14 cellular contexts compared by ENCODE assay signal in the genomic region with DNA sequence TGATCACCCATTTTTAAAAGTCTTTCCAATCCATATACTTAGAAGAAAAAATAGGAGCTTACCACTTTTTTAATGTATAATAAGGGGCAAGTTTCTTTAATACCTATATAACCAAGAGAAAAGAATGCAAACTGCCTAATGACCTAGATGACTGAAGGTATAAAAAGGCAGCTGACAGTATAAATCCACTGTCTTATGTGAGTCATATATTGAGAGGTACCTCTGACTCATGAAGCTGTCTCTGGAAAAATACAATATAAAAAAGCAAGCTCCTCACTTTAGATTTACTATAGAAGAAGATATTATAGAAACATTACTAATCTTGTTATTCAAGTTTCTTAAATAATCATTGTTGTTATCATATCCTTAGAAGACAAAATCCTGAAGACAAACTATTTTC.
DNase-seq lines count a peak whose midpoint lies in the region; ATAC-seq and TF ChIP-seq lines count a peak whose summit lies in the region.
"Had no signal": no experiment of that assay in that cellular context is flagged by ENCODE, and none has a peak within 500 bp of the region (broad histone marks: within the 10 kb centered on the region; RNA-seq: fewer than 3 reads in every experiment).

No MANE protein-coding gene starts in this region.

- H3K9me3 Mint-ChIP-seq in activated T-cell treated with anti-CD3 and anti-CD28 coated beads, Interleukin-2, amount 50 U/mL, for 72 hours: peaks cover 11 to 18% of the 10 kb centered on the region in 2 donors
- peaks cover 16 to 26% of the 10 kb centered on the region in 2 donors for H3K9me3 Mint-ChIP-seq in stimulated activated naive CD8-positive, alpha-beta T cell treated with anti-CD3 and anti-CD28 coated beads, Interleukin-15, amount 100 ng/mL, for 72 hours

- H3K9me3 ChIP-seq in T-helper 17 cell (ENCODE audit: control insufficient read depth, low read length, poor library complexity, severe bottlenecking): no peaks in the 10 kb centered on the region
- H3K9me3 ChIP-seq: suprapubic skin had no signal

- peaks cover 12 to 23% of the 10 kb centered on the region in 2 donors for H3K36me3 Mint-ChIP-seq in activated T-cell treated with anti-CD3 and anti-CD28 coated beads, Interleukin-2, amount 50 U/mL, for 72 hours (ENCODE audit: insufficient read depth in 2 of 2)
- H3K36me3 Mint-ChIP-seq in T-helper 17 cell (ENCODE audit: low read depth): peaks cover 6% of the 10 kb centered on the region

- no peak for DNase-seq in activated T-cell treated with anti-CD3 and anti-CD28 coated beads, Interleukin-2, amount 50 U/mL, for 72 hours
- DNase-seq in activated T-cell treated with anti-CD3 and anti-CD28 coated beads for 4 hours (no peak), T-helper 17 cell (no peak), fibroblast of villous mesenchyme (ENCODE audit: low read depth) (peak; percentile 3), Ammon's horn (ENCODE audit: low spot score) (no peak), NCI-H1694 (lab: John Stamatoyannopoulos, UW) (no peak), NCI-H146 (lab: John Stamatoyannopoulos, UW) (no peak)
- DNase-seq in stimulated activated naive CD8-positive, alpha-beta T cell treated with anti-CD3 and anti-CD28 coated beads, Interleukin-15, amount 100 ng/mL, for 72 hours: no peak
- DNase-seq: activated CD8-positive, alpha-beta memory T cell treated with anti-CD3 and anti-CD28 coated beads, Interleukin-2, amount 10 ng/mL, durations not matched to agents 7 days and 5 days; amygdala; NCI-H187 treated with DMSO at 0.1 percent for 48 hours; nucleus accumbens had no signal

- no peak overlapping the region for H3K4me3 ChIP-seq in fibroblast of villous mesenchyme (ENCODE audit: low read depth, low read length)
- H3K4me3 ChIP-seq: suprapubic skin had no signal

- H3K27me3 Mint-ChIP-seq in activated T-cell treated with anti-CD3 and anti-CD28 coated beads, Interleukin-2, amount 50 U/mL, for 72 hours (ENCODE audit: low read depth): no peaks in the 10 kb centered on the region
- H3K27me3 Mint-ChIP-seq in T-helper 17 cell: peaks cover 10% of the 10 kb centered on the region
- no peaks in the 10 kb centered on the region for H3K27me3 Mint-ChIP-seq in stimulated activated naive CD8-positive, alpha-beta T cell treated with anti-CD3 and anti-CD28 coated beads, Interleukin-15, amount 100 ng/mL, for 72 hours
- H3K27me3 Mint-ChIP-seq: activated CD8-positive, alpha-beta memory T cell treated with anti-CD3 and anti-CD28 coated beads, Interleukin-2, amount 10 ng/mL, durations not matched to agents 7 days and 5 days; dendritic cell treated with granulocyte-macrophage colony-stimulating factor and Interleukin-4, amounts not matched to agents 40 ng/mL and 50 ng/mL, for 4 days had no signal

- peak overlapping the region; percentile 82 for H3K27ac Mint-ChIP-seq in activated T-cell treated with anti-CD3 and anti-CD28 coated beads, Interleukin-2, amount 50 U/mL, for 72 hours
- peak overlapping the region; percentile 37 for H3K27ac Mint-ChIP-seq in T-helper 17 cell
- H3K27ac Mint-ChIP-seq in stimulated activated naive CD8-positive, alpha-beta T cell treated with anti-CD3 and anti-CD28 coated beads, Interleukin-15, amount 100 ng/mL, for 72 hours: peak overlapping the region; percentile 42 to 79
- H3K27ac Mint-ChIP-seq: activated CD8-positive, alpha-beta memory T cell treated with anti-CD3 and anti-CD28 coated beads, Interleukin-2, amount 10 ng/mL, durations not matched to agents 7 days and 5 days; dendritic cell treated with granulocyte-macrophage colony-stimulating factor and Interleukin-4, amounts not matched to agents 40 ng/mL and 50 ng/mL, for 4 days had no signal

- peaks cover 30% of the 10 kb centered on the region for H3K4me1 Mint-ChIP-seq in activated T-cell treated with anti-CD3 and anti-CD28 coated beads, Interleukin-2, amount 50 U/mL, for 72 hours (ENCODE audit: low read depth)
- peaks cover 10% of the 10 kb centered on the region for H3K4me1 Mint-ChIP-seq in T-helper 17 cell
- H3K4me1 Mint-ChIP-seq in stimulated activated naive CD8-positive, alpha-beta T cell treated with anti-CD3 and anti-CD28 coated beads, Interleukin-15, amount 100 ng/mL, for 72 hours: peaks cover 46% of the 10 kb centered on the region

- H3K4me3 Mint-ChIP-seq in activated T-cell treated with anti-CD3 and anti-CD28 coated beads, Interleukin-2, amount 50 U/mL, for 72 hours: peak overlapping the region; percentile 43 to 48
- no peak overlapping the region for H3K4me3 Mint-ChIP-seq in T-helper 17 cell
- H3K4me3 Mint-ChIP-seq in stimulated activated naive CD8-positive, alpha-beta T cell treated with anti-CD3 and anti-CD28 coated beads, Interleukin-15, amount 100 ng/mL, for 72 hours: peak overlapping the region in 1 of 2 donors; percentile 63
- H3K4me3 Mint-ChIP-seq: activated CD8-positive, alpha-beta memory T cell treated with anti-CD3 and anti-CD28 coated beads, Interleukin-2, amount 10 ng/mL, durations not matched to agents 7 days and 5 days; dendritic cell treated with granulocyte-macrophage colony-stimulating factor and Interleukin-4, amounts not matched to agents 40 ng/mL and 50 ng/mL, for 4 days had no signal

- ATAC-seq in activated T-cell treated with anti-CD3 and anti-CD28 coated beads, Interleukin-2, amount 50 U/mL, for 72 hours (replicated peaks in 1 of 2): peak; percentile 86
- no peak for ATAC-seq in T-helper 17 cell
- ATAC-seq in stimulated activated naive CD8-positive, alpha-beta T cell treated with anti-CD3 and anti-CD28 coated beads, Interleukin-15, amount 100 ng/mL, for 72 hours: peak; percentile 84
- ATAC-seq: activated CD8-positive, alpha-beta memory T cell treated with anti-CD3 and anti-CD28 coated beads, Interleukin-2, amount 10 ng/mL, durations not matched to agents 7 days and 5 days had no signal

- TF ChIP-seq CTCF in fibroblast of villous mesenchyme (IDR thresholded peaks at IDR 0.05; ENCODE audit: insufficient read depth, low read depth, low read length): no peak
